ENCODE assay signal across 9 cellular contexts in the genomic region with DNA sequence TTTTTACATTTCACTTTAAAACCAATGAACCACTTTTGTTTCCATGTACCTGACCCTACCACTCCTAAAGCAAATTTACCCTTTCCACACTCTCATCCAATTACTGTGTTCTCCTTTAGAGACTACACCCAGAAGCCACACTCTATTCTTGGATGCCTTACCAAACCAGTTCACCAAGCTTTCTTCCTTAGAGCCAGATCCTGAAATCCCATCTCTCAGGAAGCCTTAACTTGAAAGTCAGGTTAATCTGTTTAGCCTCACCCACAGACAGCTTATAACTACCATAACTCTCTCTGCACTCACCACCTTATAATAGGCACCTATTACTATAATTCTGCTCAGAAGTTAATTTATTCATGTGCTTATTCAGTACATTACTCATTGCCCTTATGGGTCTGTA. TPM values are rescaled to one million over a fixed set of nuclear protein-coding genes. Genes with fewer than 3 reads are reported as not detected.
DNase-seq lines count a peak whose midpoint lies in the region; ATAC-seq and TF ChIP-seq lines count a peak whose summit lies in the region.
"Had no signal": no experiment of that assay in that cellular context is flagged by ENCODE, and none has a peak within 500 bp of the region (broad histone marks: within the 10 kb centered on the region; RNA-seq: fewer than 3 reads in every experiment).

No MANE protein-coding gene starts in this region.

- no peaks in the 10 kb centered on the region for H3K9me3 ChIP-seq in hepatocyte (ENCODE audit: low read depth)
- H3K9me3 ChIP-seq in stomach smooth muscle (ENCODE audit: control insufficient read depth in 2 of 2, low read length in 2 of 2) = no peaks in the 10 kb centered on the region

- H3K4me2 ChIP-seq in hepatocyte = peak overlapping the region; percentile 91

- H3K4me3 ChIP-seq in hepatocyte (peak overlapping the region; percentile 8), stomach smooth muscle (ENCODE audit: low read length in 2 of 2) (peak overlapping the region; percentile 9 to 35), brain microvascular endothelial cell (ENCODE audit: low read depth, low read length) (no peak overlapping the region)

- in situ Hi-C loops in brain microvascular endothelial cell (cut with HindIII; ENCODE audit: low pct_ligation_motif_present, low sequenced_read_pairs) = no loop called here

- ATAC-seq in activated CD8-positive, alpha-beta T cell treated with anti-CD3 and anti-CD28 coated beads for 36 hours = no peak
- ATAC-seq in GM18511 (IDR thresholded peaks at IDR 0.05; ENCODE audit: unreplicated experiment) = no peak

- H3K4me3 Mint-ChIP-seq in activated naive CD4-positive, alpha-beta T cell treated with anti-CD3 and anti-CD28 coated beads, Interleukin-2, amount 10 ng/mL, durations not matched to agents 7 days and 5 days = no peak overlapping the region
- peak overlapping the region; percentile 96 for H3K4me3 Mint-ChIP-seq in activated CD8-positive, alpha-beta T cell treated with anti-CD3 and anti-CD28 coated beads for 36 hours

- H3K36me3 ChIP-seq in hepatocyte (replicated peaks; ENCODE audit: insufficient read depth, low read depth) (no peaks in the 10 kb centered on the region), stomach smooth muscle (ENCODE audit: control insufficient read depth in 2 of 2, insufficient read depth in 2 of 2, low read length in 2 of 2) (peaks cover 7 to 14% of the 10 kb centered on the region in 2 donors), brain microvascular endothelial cell (replicated peaks) (peaks cover 58% of the 10 kb centered on the region)

- peak overlapping the region; percentile 6 for H3K27ac Mint-ChIP-seq in activated naive CD4-positive, alpha-beta T cell treated with anti-CD3 and anti-CD28 coated beads, Interleukin-2, amount 10 ng/mL, durations not matched to agents 7 days and 5 days
- H3K27ac Mint-ChIP-seq in activated CD8-positive, alpha-beta T cell treated with anti-CD3 and anti-CD28 coated beads for 36 hours = peak overlapping the region; percentile 81

- peaks cover 52% of the 10 kb centered on the region for H3K4me1 Mint-ChIP-seq in activated naive CD4-positive, alpha-beta T cell treated with anti-CD3 and anti-CD28 coated beads, Interleukin-2, amount 10 ng/mL, durations not matched to agents 7 days and 5 days
- peaks cover 49% of the 10 kb centered on the region for H3K4me1 Mint-ChIP-seq in activated CD8-positive, alpha-beta T cell treated with anti-CD3 and anti-CD28 coated beads for 36 hours (ENCODE audit: low read depth)

- H3K27ac ChIP-seq in hepatocyte (peak overlapping the region; percentile 25), stomach smooth muscle (ENCODE audit: low read length) (no peak overlapping the region), brain microvascular endothelial cell (no peak overlapping the region)

- TF ChIP-seq CTCF in activated CD8-positive, alpha-beta T cell treated with anti-CD3 and anti-CD28 coated beads for 36 hours (IDR thresholded peaks at IDR 0.05) = no peak
- TF ChIP-seq CTCF in hepatocyte (IDR thresholded peaks at IDR 0.05; ENCODE audit: poor library complexity) (no peak), brain microvascular endothelial cell (IDR thresholded peaks at IDR 0.05; ENCODE audit: low read depth, low read length, missing control alignments) (no peak)

- no peak overlapping the region for H2AFZ ChIP-seq in hepatocyte

- peaks cover 90% of the 10 kb centered on the region for H3K79me2 ChIP-seq in hepatocyte

- H3K27me3 ChIP-seq in hepatocyte (no peaks in the 10 kb centered on the region), stomach smooth muscle (ENCODE audit: control insufficient read depth in 1 of 2, insufficient read depth in 2 of 2, low read length in 2 of 2) (no peaks in the 10 kb centered on the region), brain microvascular endothelial cell (replicated peaks) (no peaks in the 10 kb centered on the region)

- POLR2A ChIA-PET in activated CD8-positive, alpha-beta T cell treated with anti-CD3 and anti-CD28 coated beads for 36 hours (lab: Charles Lee) = interaction anchor here (0.6 to 1.1 kb wide), 3 partner anchors 23 to 340 kb away, joined by 3 to 4 read pairs (median 4); partner anchors contain the start of gene ARHGEF37

- peaks cover 31% of the 10 kb centered on the region for H3K4me1 ChIP-seq in hepatocyte (ENCODE audit: insufficient read depth)
- peaks cover 35% of the 10 kb centered on the region for H3K4me1 ChIP-seq in stomach smooth muscle (ENCODE audit: control insufficient read depth, insufficient read depth, low read length)

- peaks cover 53% of the 10 kb centered on the region for H3K36me3 Mint-ChIP-seq in activated naive CD4-positive, alpha-beta T cell treated with anti-CD3 and anti-CD28 coated beads, Interleukin-2, amount 10 ng/mL, durations not matched to agents 7 days and 5 days
- H3K36me3 Mint-ChIP-seq in activated CD8-positive, alpha-beta T cell treated with anti-CD3 and anti-CD28 coated beads for 36 hours (ENCODE audit: low read depth) = peaks cover 76% of the 10 kb centered on the region

- intact Hi-C loops in activated CD8-positive, alpha-beta T cell treated with anti-CD3 and anti-CD28 coated beads for 36 hours (cut with micrococcal nuclease) = no loop called here

- no peaks in the 10 kb centered on the region for H3K9me2 ChIP-seq in hepatocyte (replicated peaks; ENCODE audit: insufficient read depth)

- peaks cover 4% of the 10 kb centered on the region for H3K27me3 Mint-ChIP-seq in activated naive CD4-positive, alpha-beta T cell treated with anti-CD3 and anti-CD28 coated beads, Interleukin-2, amount 10 ng/mL, durations not matched to agents 7 days and 5 days
- H3K27me3 Mint-ChIP-seq in activated CD8-positive, alpha-beta T cell treated with anti-CD3 and anti-CD28 coated beads for 36 hours = no peaks in the 10 kb centered on the region

- DNase-seq in activated naive CD4-positive, alpha-beta T cell treated with anti-CD3 and anti-CD28 coated beads, Interleukin-2, amount 10 ng/mL, durations not matched to agents 7 days and 5 days = no peak
- DNase-seq in activated naive CD4-positive, alpha-beta T cell (lab: John Stamatoyannopoulos, UW) = no peak
- DNase-seq in activated CD8-positive, alpha-beta T cell treated with anti-CD3 and anti-CD28 coated beads for 36 hours = no peak
- DNase-seq in hepatocyte (ENCODE audit: low spot score) (peak; percentile 28), GM03348 (ENCODE audit: low spot score) (no peak), brain microvascular endothelial cell (no peak)
- DNase-seq: NCI-H1694 treated with DMSO at 0.1 percent for 48 hours had no signal

- H3K9me3 Mint-ChIP-seq in activated naive CD4-positive, alpha-beta T cell treated with anti-CD3 and anti-CD28 coated beads, Interleukin-2, amount 10 ng/mL, durations not matched to agents 7 days and 5 days = no peaks in the 10 kb centered on the region
- no peaks in the 10 kb centered on the region for H3K9me3 Mint-ChIP-seq in activated CD8-positive, alpha-beta T cell treated with anti-CD3 and anti-CD28 coated beads for 36 hours

- peaks cover 69% of the 10 kb centered on the region for H4K20me1 ChIP-seq in hepatocyte (ENCODE audit: insufficient read depth, poor library complexity, severe bottlenecking)

- CTCF ChIA-PET in activated naive CD4-positive, alpha-beta T cell treated with anti-CD3 and anti-CD28 coated beads, Interleukin-2, amount 10 ng/mL, durations not matched to agents 7 days and 5 days (lab: Charles Lee) = interaction anchor here (0.6 kb wide), 1 partner anchor 120 kb away, joined by 3 read pairs; no protein-coding TSS in a partner anchor
- CTCF ChIA-PET in activated CD8-positive, alpha-beta T cell treated with anti-CD3 and anti-CD28 coated beads for 36 hours (lab: Charles Lee) = interaction anchor here (1.2 to 1.3 kb wide), 2 partner anchors 19 to 112 kb away, joined by 3 read pairs; no protein-coding TSS in a partner anchor

- H3K9ac ChIP-seq in stomach smooth muscle (ENCODE audit: low read length in 2 of 2) = peak overlapping the region in 1 of 2 donors; percentile 37

RNA-seq across cellular contexts. Expression of gene CSNK1A1, which starts 4.3 kb away (rescaled TPM):
- total RNA-seq in activated CD8-positive, alpha-beta T cell treated with anti-CD3 and anti-CD28 coated beads for 36 hours = 100 to 1,000 TPM; 154 to 168 TPM
- 220 and 231 TPM in 2 replicates for total RNA-seq in hepatocyte
- polyA plus RNA-seq in hepatocyte = 102 and 106 TPM in 2 replicates

RNA-seq across cellular contexts. Expression of gene ARHGEF37, which starts 34.3 kb away (rescaled TPM):
- total RNA-seq in activated CD8-positive, alpha-beta T cell treated with anti-CD3 and anti-CD28 coated beads for 36 hours = 1 to 10 TPM; 1.1 TPM
- total RNA-seq in hepatocyte = 2.0 and 2.3 TPM in 2 replicates
- 2.9 and 3.1 TPM in 2 replicates for polyA plus RNA-seq in hepatocyte
